ENCODE assay signal across 9 cellular contexts in the genomic region with DNA sequence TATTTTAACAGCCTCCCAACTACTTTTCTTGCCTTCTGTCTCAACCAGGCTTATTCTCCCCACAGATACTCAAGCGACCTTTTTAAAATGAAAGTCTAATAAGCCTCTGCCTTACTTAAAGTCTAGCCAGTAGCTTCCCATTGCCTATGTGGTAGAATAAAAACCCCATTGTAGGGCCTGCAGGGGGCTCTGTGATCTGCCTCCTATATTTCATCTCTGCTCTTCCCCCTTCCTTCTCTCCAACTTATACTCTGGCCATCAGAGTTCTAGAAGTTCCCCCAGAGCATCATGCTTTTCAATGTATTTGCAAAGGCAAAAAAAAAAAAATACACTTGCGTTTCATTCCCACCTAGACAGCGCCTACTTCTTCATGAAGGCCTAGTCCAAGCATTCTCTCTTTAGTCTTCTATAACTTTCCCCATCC.
DNase-seq lines count a peak whose midpoint lies in the region; ATAC-seq and TF ChIP-seq lines count a peak whose summit lies in the region.
"Had no signal": no experiment of that assay in that cellular context is flagged by ENCODE, and none has a peak within 500 bp of the region (broad histone marks: within the 10 kb centered on the region; RNA-seq: fewer than 3 reads in every experiment).

No MANE protein-coding gene starts in this region.

- H3K4me3 ChIP-seq in cardiac muscle cell (no peak overlapping the region), gastroesophageal sphincter (no peak overlapping the region), urinary bladder (ENCODE audit: low read depth, low read length) (no peak overlapping the region)

- H3K36me3 ChIP-seq in cardiac muscle cell (no peaks in the 10 kb centered on the region), gastroesophageal sphincter (no peaks in the 10 kb centered on the region), urinary bladder (ENCODE audit: insufficient read depth) (no peaks in the 10 kb centered on the region)

- WGBS in gastroesophageal sphincter (ENCODE audit: low coverage in 1 of 2), 2 donors: 55 to 89% methylated on average over 3 of the region's 3 CpGs
- WGBS in urinary bladder: 83% methylated on average over 3 of the region's 3 CpGs

- peak; percentile 27 for TF ChIP-seq CTCF in cardiac muscle cell (IDR thresholded peaks at IDR 0.05; ENCODE audit: low read depth, low read length)
- TF ChIP-seq CTCF in gastroesophageal sphincter (IDR thresholded peaks at IDR 0.05): no peak

- H3K4me1 ChIP-seq in cardiac muscle cell (ENCODE audit: low read depth) (peaks cover 17% of the 10 kb centered on the region), gastroesophageal sphincter (no peaks in the 10 kb centered on the region), urinary bladder (ENCODE audit: insufficient read depth) (no peaks in the 10 kb centered on the region)

- DNase-seq in cardiac muscle cell (ENCODE audit: low read depth in 1 of 2, low spot score in 1 of 2): peak in 1 of 2 donors; percentile 32
- DNase-seq in Right ventricle myocardium superior: no peak
- DNase-seq in SIG-M5 treated with dmso at 0.1 percent for 504 hours (lab: John Stamatoyannopoulos, UW; ENCODE audit: unreplicated experiment): peak; percentile 36
- no peak for DNase-seq in D341Med (ENCODE audit: low spot score)
- DNase-seq in globus pallidus (ENCODE audit: low spot score): no peak
- DNase-seq: NCI-H146 had no signal

- intact Hi-C loops in Right ventricle myocardium superior (cut with DNase I): no loop called here

- no peak overlapping the region for H3K27ac ChIP-seq in cardiac muscle cell
- peak overlapping the region in 3 of 4 donors; percentile 35 to 57 (median 49) for H3K27ac ChIP-seq in gastroesophageal sphincter
- peak overlapping the region; percentile 43 for H3K27ac ChIP-seq in urinary bladder (ENCODE audit: low read depth)

- TF ChIP-seq POLR2A in gastroesophageal sphincter (IDR thresholded peaks at IDR 0.05): no peak

- H3K27me3 ChIP-seq in cardiac muscle cell: no peaks in the 10 kb centered on the region
- no peaks in the 10 kb centered on the region for H3K27me3 ChIP-seq in gastroesophageal sphincter

- H3K9me3 ChIP-seq in cardiac muscle cell (ENCODE audit: low read depth) (no peaks in the 10 kb centered on the region), gastroesophageal sphincter (no peaks in the 10 kb centered on the region)

- ATAC-seq in Right ventricle myocardium superior (ENCODE audit: poor library complexity) (no peak), gastroesophageal sphincter (no peak), HG03135 (IDR thresholded peaks at IDR 0.05; ENCODE audit: unreplicated experiment) (no peak)

- no peak for TF ChIP-seq EP300 in gastroesophageal sphincter (IDR thresholded peaks at IDR 0.05)
